ENCODE assay signal across 12 cellular contexts in genomic region chr18:5891361-5892215, GRCh38. TPM values are rescaled to one million over a fixed set of nuclear protein-coding genes. Genes with fewer than 3 reads are reported as not detected.
A peak's percentile ranks its signal among the peaks of the same experiment; 100 is the strongest.
DNase-seq lines count a peak whose midpoint lies in the region; ATAC-seq, FAIRE-seq and TF ChIP-seq lines count a peak whose summit lies in the region.
"Had no signal": no experiment of that assay in that cellular context is flagged by ENCODE, and none has a peak within 500 bp of the region (broad histone marks: within the 10 kb centered on the region; RNA-seq: fewer than 3 reads in every experiment).

No MANE protein-coding gene starts in this region.

- H3K4me1 ChIP-seq in H1 (replicated peaks in 1 of 4; ENCODE audit: control insufficient read depth in 3 of 4, insufficient read depth in 4 of 4, low read length in 3 of 4) = peaks cover 0 to 18% (median 7%) of the 10 kb centered on the region in 4 experiments; a peak in 6 of 7 replicates
- H3K4me1 ChIP-seq: BLaER1 treated with 17β-estradiol and CSF1 and Interleukin-3, amounts not matched to agents 10 nM and 100 nM had no signal

- H3K4me3 ChIP-seq in H1 (ENCODE audit: extremely low read depth in 1 of 4, insufficient read depth in 2 of 4, low read depth in 3 of 4, low read length in 4 of 4) = peak overlapping the region; percentile 36 to 73 (median 51); a peak in 7 of 8 replicates
- H3K4me3 ChIP-seq: BLaER1 treated with 17β-estradiol and CSF1 and Interleukin-3, amounts not matched to agents 10 nM and 100 nM had no signal

- CTCF ChIA-PET in H1 (lab: Charles Lee; ENCODE audit: partially characterized antibody) = interaction anchor here (0.6 to 4.7 kb wide), 22 partner anchors 8 to 591 kb away, joined by 3 to 46 read pairs (median 4); no protein-coding TSS in a partner anchor

- H2BK12ac ChIP-seq in H1 (ENCODE audit: low read depth, low read length) = no peak overlapping the region

- peaks cover 9% of the 10 kb centered on the region for H3K4me1 Mint-ChIP-seq in stimulated activated naive CD8-positive, alpha-beta T cell treated with anti-CD3 and anti-CD28 coated beads, Interleukin-15, Interleukin-2, amounts not matched to agents 100 ng/mL and 50 ng/mL, for 24 hours (ENCODE audit: low read depth)
- peaks cover 0 to 10% of the 10 kb centered on the region in 2 donors for H3K4me1 Mint-ChIP-seq in natural killer cell treated with Interleukin-12 subunit alpha and Interleukin-12 subunit beta and Interleukin-15 and Interleukin-18, amount 100 ng/mL, for 72 hours (ENCODE audit: low read depth in 2 of 2)

- H3K36me3 Mint-ChIP-seq in stimulated activated naive CD8-positive, alpha-beta T cell treated with anti-CD3 and anti-CD28 coated beads, Interleukin-15, Interleukin-2, amounts not matched to agents 100 ng/mL and 50 ng/mL, for 24 hours (ENCODE audit: low read depth) = no peaks in the 10 kb centered on the region
- peaks cover 4% of the 10 kb centered on the region for H3K36me3 Mint-ChIP-seq in natural killer cell treated with Interleukin-12 subunit alpha and Interleukin-12 subunit beta and Interleukin-15 and Interleukin-18, amount 100 ng/mL, for 72 hours

- TF ChIP-seq EP300 in H1 (IDR thresholded peaks at IDR 0.05; ENCODE audit: borderline replicate concordance in 1 of 2, low read depth in 2 of 2, low read length in 2 of 2) = no peak

- no peak overlapping the region for H4K5ac ChIP-seq in H1 (ENCODE audit: insufficient read length, low read depth, low read length)

- H3K36me3 ChIP-seq in H1 (ENCODE audit: control insufficient read depth in 2 of 4, insufficient read depth in 4 of 4, low read length in 3 of 4) = no peaks in the 10 kb centered on the region; a peak in 1 of 8 replicates
- H3K36me3 ChIP-seq: BLaER1 treated with 17β-estradiol and CSF1 and Interleukin-3, amounts not matched to agents 10 nM and 100 nM had no signal

- H2BK120ac ChIP-seq in H1 (replicated peaks; ENCODE audit: low read depth, low read length) = no peak overlapping the region

- peak overlapping the region; percentile 36; the same call in 1 of the 2 replicates for H2BK15ac ChIP-seq in H1 (ENCODE audit: low read length)

- H3K4ac ChIP-seq in H1 (replicated peaks; ENCODE audit: insufficient read length, low read depth, low read length) = no peak overlapping the region

- peaks cover 5% of the 10 kb centered on the region in 2 experiments for H4K20me1 ChIP-seq in H1 (replicated peaks in 1 of 2; ENCODE audit: control insufficient read depth in 1 of 2, insufficient read depth in 2 of 2, low read length in 2 of 2)
- H4K20me1 ChIP-seq: BLaER1 treated with 17β-estradiol and CSF1 and Interleukin-3, amounts not matched to agents 10 nM and 100 nM had no signal

- H4K91ac ChIP-seq in H1 (replicated peaks; ENCODE audit: insufficient read length, low read length) = no peak overlapping the region

- H2BK5ac ChIP-seq in H1 (ENCODE audit: low read depth, low read length) = no peak overlapping the region

- WGBS in H1 (ENCODE audit: extremely low coverage in 1 of 2, insufficient coverage in 1 of 2, insufficient read length in 1 of 2, insufficient replicate concordance in 2 of 2, low coverage in 1 of 2, low lambda C conversion rate in 2 of 2, missing lambda C conversion rate in 1 of 2), 2 experiments = 47% methylated on average over 43 of the region's 60 CpGs; no CpG with 5 or more reads in 1 of the 2 experiments

- TF ChIP-seq POLR2A in H1 (IDR thresholded peaks at IDR 0.05; ENCODE audit: control extremely low read depth in 1 of 2, low read depth in 2 of 2, low read length in 2 of 2) = no peak

- H3K27me3 ChIP-seq in H1 (replicated peaks in 1 of 4; ENCODE audit: control insufficient read depth in 3 of 4, extremely low read depth in 1 of 4, insufficient read depth in 3 of 4, low read length in 3 of 4) = peaks cover 2 to 15% (median 11%) of the 10 kb centered on the region in 4 experiments
- H3K27me3 ChIP-seq: BLaER1 treated with 17β-estradiol and CSF1 and Interleukin-3, amounts not matched to agents 10 nM and 100 nM had no signal

- TF ChIP-seq RAD21 in H1 (IDR thresholded peaks at IDR 0.05 in 1 of 2, conservative IDR thresholded peaks at IDR 0.05 in 1 of 2; ENCODE audit: low read depth in 2 of 2, low read length in 2 of 2) = no peak

- H3K56ac ChIP-seq in H1 (replicated peaks; ENCODE audit: insufficient read length, low read depth, low read length) = no peak overlapping the region

- no peaks in the 10 kb centered on the region for H3K79me1 ChIP-seq in H1 (ENCODE audit: low read depth, low read length)

- DNase-seq in stimulated activated naive CD8-positive, alpha-beta T cell treated with anti-CD3 and anti-CD28 coated beads, Interleukin-15, Interleukin-2, amounts not matched to agents 100 U/mL and 50 U/mL, for 24 hours = no peak
- DNase-seq in H1 (ENCODE audit: low read depth in 1 of 2, low spot score in 2 of 2) (peak in 1 of 2 experiments; percentile 61), urothelium cell line (ENCODE audit: low spot score) (no peak), SKM-1 (lab: John Stamatoyannopoulos, UW; ENCODE audit: unreplicated experiment) (no peak), NCI-H2196 (lab: John Stamatoyannopoulos, UW; ENCODE audit: unreplicated experiment) (no peak)
- no peak for DNase-seq in natural killer cell treated with Interleukin-12 subunit alpha and Interleukin-12 subunit beta and Interleukin-15 and Interleukin-18, amount 100 ng/mL, for 72 hours (ENCODE audit: low spot score)
- DNase-seq: activated CD8-positive, alpha-beta memory T cell treated with anti-CD3 and anti-CD28 coated beads, Interleukin-2, amount 50 U/mL, for 4 hours had no signal

- no peak overlapping the region for H3K27ac Mint-ChIP-seq in stimulated activated naive CD8-positive, alpha-beta T cell treated with anti-CD3 and anti-CD28 coated beads, Interleukin-15, Interleukin-2, amounts not matched to agents 100 ng/mL and 50 ng/mL, for 24 hours
- no peak overlapping the region for H3K27ac Mint-ChIP-seq in natural killer cell treated with Interleukin-12 subunit alpha and Interleukin-12 subunit beta and Interleukin-15 and Interleukin-18, amount 100 ng/mL, for 72 hours

- H3K9me3 ChIP-seq in H1 (ENCODE audit: insufficient read depth in 2 of 2, low read depth in 1 of 2, low read length in 1 of 2) = no peaks in the 10 kb centered on the region

- no peak for FAIRE-seq in H1 (lab: Jason Lieb, UNC)
- peak; percentile 44 for FAIRE-seq in urothelium cell line (lab: Jason Lieb, UNC)

- H3K18ac ChIP-seq in H1 (ENCODE audit: extremely low read depth, low read length) = no peak overlapping the region

- no peak overlapping the region for H3K14ac ChIP-seq in H1 (ENCODE audit: insufficient read length)

- no peak overlapping the region for H2BK20ac ChIP-seq in H1 (ENCODE audit: low read length)

- H2AFZ ChIP-seq in H1 (ENCODE audit: low read length) = no peak overlapping the region

- no peak overlapping the region for H3K27ac ChIP-seq in H1 (ENCODE audit: low read depth, low read length)
- H3K27ac ChIP-seq: BLaER1 treated with 17β-estradiol and CSF1 and Interleukin-3, amounts not matched to agents 10 nM and 100 nM had no signal

- peaks cover 62% of the 10 kb centered on the region for H3K27me3 Mint-ChIP-seq in stimulated activated naive CD8-positive, alpha-beta T cell treated with anti-CD3 and anti-CD28 coated beads, Interleukin-15, Interleukin-2, amounts not matched to agents 100 ng/mL and 50 ng/mL, for 24 hours
- H3K27me3 Mint-ChIP-seq in natural killer cell treated with Interleukin-12 subunit alpha and Interleukin-12 subunit beta and Interleukin-15 and Interleukin-18, amount 100 ng/mL, for 72 hours = peaks cover 38 to 62% of the 10 kb centered on the region in 2 donors

- peak overlapping the region; percentile 39 for H3K4me3 Mint-ChIP-seq in stimulated activated naive CD8-positive, alpha-beta T cell treated with anti-CD3 and anti-CD28 coated beads, Interleukin-15, Interleukin-2, amounts not matched to agents 100 ng/mL and 50 ng/mL, for 24 hours
- peak overlapping the region; percentile 25 for H3K4me3 Mint-ChIP-seq in natural killer cell treated with Interleukin-12 subunit alpha and Interleukin-12 subunit beta and Interleukin-15 and Interleukin-18, amount 100 ng/mL, for 72 hours

- peaks cover 23% of the 10 kb centered on the region; the same call in 1 of the 2 replicates for H3K23me2 ChIP-seq in H1 (ENCODE audit: low read depth, low read length)

- H3K23ac ChIP-seq in H1 (ENCODE audit: insufficient read length) = no peak overlapping the region

- no peak overlapping the region; the same call in 1 of the 2 replicates for H4K8ac ChIP-seq in H1 (ENCODE audit: extremely low read depth, insufficient read depth, low read length)

- POLR2A ChIA-PET in H1 (lab: Charles Lee; ENCODE audit: partially characterized antibody) = interaction anchor here (1.2 to 1.8 kb wide), 3 partner anchors 20 to 596 kb away, joined by 3 to 7 read pairs (median 4); partner anchors contain the start of gene ZBTB14

- H3K9me3 Mint-ChIP-seq in stimulated activated naive CD8-positive, alpha-beta T cell treated with anti-CD3 and anti-CD28 coated beads, Interleukin-15, Interleukin-2, amounts not matched to agents 100 ng/mL and 50 ng/mL, for 24 hours = no peaks in the 10 kb centered on the region
- H3K9me3 Mint-ChIP-seq in natural killer cell treated with Interleukin-12 subunit alpha and Interleukin-12 subunit beta and Interleukin-15 and Interleukin-18, amount 100 ng/mL, for 72 hours = no peaks in the 10 kb centered on the region

- TF ChIP-seq CTCF in H1 (IDR thresholded peaks at IDR 0.05; ENCODE audit: control extremely low read depth in 1 of 3, insufficient read depth in 1 of 3, low read depth in 1 of 3, low read length in 3 of 3) = no peak

- 0 out of 4 replicates have a peak, but pooled peaks cover 0 to 6% of the 10 kb centered on the region in 2 experiments for H3K79me2 ChIP-seq in H1 (ENCODE audit: control insufficient read depth in 1 of 2, insufficient read depth in 2 of 2, low read length in 2 of 2)

- no peak for ATAC-seq in stimulated activated naive CD8-positive, alpha-beta T cell treated with anti-CD3 and anti-CD28 coated beads, Interleukin-15, Interleukin-2, amounts not matched to agents 100 U/mL and 50 U/mL, for 24 hours
- ATAC-seq in natural killer cell treated with Interleukin-12 subunit alpha and Interleukin-12 subunit beta and Interleukin-15 and Interleukin-18, amount 100 ng/mL, for 72 hours = no peak
- no peak for ATAC-seq in HG03159 (IDR thresholded peaks at IDR 0.05; ENCODE audit: unreplicated experiment)

- no peak overlapping the region for H2AK5ac ChIP-seq in H1 (ENCODE audit: low read depth, low read length)

- H3K9ac ChIP-seq in H1 (replicated peaks in 1 of 4; ENCODE audit: extremely low read depth in 1 of 4, low read depth in 3 of 4, low read length in 3 of 4) = no peak overlapping the region; a peak in 1 of 7 replicates
- H3K9ac ChIP-seq: BLaER1 treated with 17β-estradiol and CSF1 and Interleukin-3, amounts not matched to agents 10 nM and 100 nM had no signal

- peak overlapping the region; percentile 47 to 97 for H3K4me2 ChIP-seq in H1 (ENCODE audit: insufficient read depth in 1 of 2, low read depth in 2 of 2, low read length in 2 of 2)
- H3K4me2 ChIP-seq: BLaER1 treated with 17β-estradiol and CSF1 and Interleukin-3, amounts not matched to agents 10 nM and 100 nM had no signal

RNA-seq across cellular contexts. Expression of gene TMEM200C, which starts 3.7 kb away (rescaled TPM):
- total RNA-seq in H1 (2021; fragmentation: NEBNext Ultra II Directional; extraction: Animal tissue kit (Norgen Biotek cat#: 25700)) = 8.3 and 9.6 TPM in 2 replicates
- polyA plus RNA-seq in H1 (2011; rRNA removed) = 3.4 and 4.2 TPM in 2 replicates
- polyA plus RNA-seq in H1 (2011; cell fraction: cytosol; rRNA removed) = 3.3 TPM
- polyA plus RNA-seq in H1 (2011; cell fraction: nucleus; rRNA removed) = 7.5 TPM
- 2.1 to 4.8 TPM (median 4.5 TPM) in 4 replicates for polyA plus RNA-seq in H1 (2012, experiment 1 of 2)
- 2.1 TPM for polyA plus RNA-seq in H1 (2012, experiment 2 of 2)
- 4.1 TPM for polyA plus RNA-seq in H1 (2013, experiment 1 of 2)
- polyA plus RNA-seq in H1 (2013, experiment 2 of 2) = 4.0 TPM
- polyA minus RNA-seq in H1 (2011; rRNA and poly(A)+ RNA removed) = 2.8 and 2.9 TPM in 2 replicates
- 5.8 TPM for polyA minus RNA-seq in H1 (2011; cell fraction: cytosol; rRNA and poly(A)+ RNA removed)
- polyA minus RNA-seq in H1 (2011; cell fraction: nucleus; rRNA and poly(A)+ RNA removed) = 16.9 TPM
- total RNA-seq in natural killer cell treated with Interleukin-12 subunit alpha and Interleukin-12 subunit beta and Interleukin-15 and Interleukin-18, amount 100 ng/mL, for 72 hours = not detected
- total RNA-seq: LHCN-M2, OCI-LY7 had no signal
